ENCODE assay signal across 33 cellular contexts in the genomic region with DNA sequence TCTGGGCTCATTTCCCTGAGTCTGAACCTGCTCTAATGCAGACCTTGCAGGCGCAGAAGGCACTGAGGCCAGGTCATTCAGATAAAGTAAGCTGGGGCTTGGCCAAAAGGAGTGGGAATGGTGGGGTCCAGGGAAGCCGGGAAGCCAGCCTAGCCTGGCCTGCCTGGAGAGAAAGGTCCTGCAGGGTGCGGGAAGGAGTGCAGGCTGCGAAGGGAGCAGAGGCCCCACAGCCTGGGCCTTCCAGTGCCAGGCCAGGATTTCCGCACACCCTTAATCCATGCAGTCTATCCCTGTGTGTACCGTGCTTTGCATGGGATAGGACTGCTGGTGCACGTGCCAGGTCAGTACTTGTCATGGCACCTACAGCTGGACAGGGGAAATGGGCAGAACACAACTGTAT. TPM values are rescaled to one million over a fixed set of nuclear protein-coding genes. Genes with fewer than 3 reads are reported as not detected.
A peak's percentile ranks its signal among the peaks of the same experiment; 100 is the strongest.
DNase-seq lines count a peak whose midpoint lies in the region; ATAC-seq and TF ChIP-seq lines count a peak whose summit lies in the region.
"Had no signal": no experiment of that assay in that cellular context is flagged by ENCODE, and none has a peak within 500 bp of the region (broad histone marks: within the 10 kb centered on the region; RNA-seq: fewer than 3 reads in every experiment).

No MANE protein-coding gene starts in this region.

- no peak overlapping the region for H4K12ac ChIP-seq in trophoblast cell (ENCODE audit: low read depth, low read length)

- H2AK5ac ChIP-seq in mesenchymal stem cell (ENCODE audit: low read length, severe bottlenecking) (no peak overlapping the region), trophoblast cell (ENCODE audit: low read length) (no peak overlapping the region)

- H4K91ac ChIP-seq in mesenchymal stem cell (ENCODE audit: low read length) (no peak overlapping the region), trophoblast cell (ENCODE audit: low read depth, low read length) (no peak overlapping the region)

- no peaks in the 10 kb centered on the region for H3K36me3 Mint-ChIP-seq in activated T-cell treated with anti-CD3 and anti-CD28 coated beads, Interleukin-2, amount 50 U/mL, for 4 hours (ENCODE audit: insufficient read depth)
- H3K36me3 Mint-ChIP-seq: activated naive CD8-positive, alpha-beta T cell treated with anti-CD3 and anti-CD28 coated beads, Interleukin-2, amount 10 ng/mL, durations not matched to agents 7 days and 5 days had no signal

- H2BK15ac ChIP-seq in mesenchymal stem cell (ENCODE audit: low read depth, poor library complexity, severe bottlenecking) = no peak overlapping the region

- no peak overlapping the region for H3K4me2 ChIP-seq in mesenchymal stem cell (ENCODE audit: low read length, poor library complexity, severe bottlenecking)
- no peak overlapping the region for H3K4me2 ChIP-seq in trophoblast cell (ENCODE audit: low read length)
- H3K4me2 ChIP-seq: A549 had no signal

- H3K18ac ChIP-seq in mesenchymal stem cell (ENCODE audit: low read depth in 1 of 2, low read length in 2 of 2) (no peak overlapping the region), trophoblast cell (ENCODE audit: low read length) (no peak overlapping the region)

- H2AFZ ChIP-seq in mesenchymal stem cell (ENCODE audit: low read depth, low read length) (no peak overlapping the region), trophoblast cell (ENCODE audit: insufficient read depth, low read length, poor library complexity) (no peak overlapping the region)

- no peaks in the 10 kb centered on the region for H3K27me3 Mint-ChIP-seq in activated T-cell treated with anti-CD3 and anti-CD28 coated beads, Interleukin-2, amount 50 U/mL, for 4 hours (ENCODE audit: low read depth)
- H3K27me3 Mint-ChIP-seq: effector memory CD8-positive, alpha-beta T cell; naive thymus-derived CD4-positive, alpha-beta T cell had no signal

- no peaks in the 10 kb centered on the region for H3K27me3 ChIP-seq in cardiac muscle cell
- no peaks in the 10 kb centered on the region for H3K27me3 ChIP-seq in heart right ventricle
- no peaks in the 10 kb centered on the region for H3K27me3 ChIP-seq in mesenchymal stem cell (ENCODE audit: control insufficient read depth in 1 of 2, insufficient read depth in 1 of 2, low read length in 2 of 2)
- no peaks in the 10 kb centered on the region for H3K27me3 ChIP-seq in trophoblast cell (ENCODE audit: insufficient read depth, low read length)
- H3K27me3 ChIP-seq: suprapubic skin had no signal

- no peaks in the 10 kb centered on the region for H3K9me3 Mint-ChIP-seq in activated T-cell treated with anti-CD3 and anti-CD28 coated beads, Interleukin-2, amount 50 U/mL, for 4 hours
- H3K9me3 Mint-ChIP-seq: activated naive CD8-positive, alpha-beta T cell treated with anti-CD3 and anti-CD28 coated beads, Interleukin-2, amount 10 ng/mL, durations not matched to agents 7 days and 5 days; effector memory CD8-positive, alpha-beta T cell; naive thymus-derived CD4-positive, alpha-beta T cell had no signal

- H3K4me1 ChIP-seq in cardiac muscle cell (ENCODE audit: low read depth) = peaks cover 27% of the 10 kb centered on the region
- H3K4me1 ChIP-seq in heart right ventricle = peaks cover 10 to 58% (median 41%) of the 10 kb centered on the region in 9 donors
- peaks cover 13% of the 10 kb centered on the region for H3K4me1 ChIP-seq in mesenchymal stem cell (ENCODE audit: control insufficient read depth, insufficient read depth, low read depth, low read length)
- peaks cover 0 to 3% of the 10 kb centered on the region in 2 experiments for H3K4me1 ChIP-seq in trophoblast cell (ENCODE audit: control insufficient read depth in 1 of 2, insufficient read depth in 2 of 2, low read length in 2 of 2)

- H3K14ac ChIP-seq in mesenchymal stem cell (ENCODE audit: low read length in 2 of 2) = peak overlapping the region in 1 of 2 experiments; percentile 13
- H3K14ac ChIP-seq in trophoblast cell (ENCODE audit: low read length) = no peak overlapping the region

- H3K4ac ChIP-seq in mesenchymal stem cell (ENCODE audit: low read depth in 1 of 2, low read length in 2 of 2) = no peak overlapping the region
- H3K4ac ChIP-seq in trophoblast cell (ENCODE audit: low read depth, low read length) = no peak overlapping the region

- H3K36me3 ChIP-seq in cardiac muscle cell = no peaks in the 10 kb centered on the region
- H3K36me3 ChIP-seq in heart right ventricle = no peaks in the 10 kb centered on the region
- no peaks in the 10 kb centered on the region for H3K36me3 ChIP-seq in mesenchymal stem cell (ENCODE audit: control insufficient read depth in 1 of 2, insufficient read depth in 2 of 2, low read depth in 1 of 2, low read length in 2 of 2)
- no peaks in the 10 kb centered on the region for H3K36me3 ChIP-seq in trophoblast cell (ENCODE audit: control insufficient read depth in 1 of 2, insufficient read depth in 2 of 2, low read length in 2 of 2)
- H3K36me3 ChIP-seq: suprapubic skin had no signal

- H3K27ac ChIP-seq in cardiac muscle cell = peak overlapping the region; percentile 14
- H3K27ac ChIP-seq in heart right ventricle = no peak overlapping the region
- no peak overlapping the region for H3K27ac ChIP-seq in mesenchymal stem cell (ENCODE audit: low read length, poor library complexity, severe bottlenecking)
- no peak overlapping the region for H3K27ac ChIP-seq in trophoblast cell (ENCODE audit: low read depth, low read length)
- H3K27ac ChIP-seq: A549, coronary artery, suprapubic skin, VCaP had no signal

- H2BK12ac ChIP-seq in mesenchymal stem cell (ENCODE audit: low read length in 2 of 2) (no peak overlapping the region), trophoblast cell (ENCODE audit: low read length) (no peak overlapping the region)

- intact Hi-C loops in heart right ventricle (cut with DNase I) = no loop called here

- ATAC-seq in heart right ventricle = no peak
- no peak for ATAC-seq in activated T-cell treated with anti-CD3 and anti-CD28 coated beads, Interleukin-2, amount 50 U/mL, for 4 hours
- ATAC-seq: effector memory CD8-positive, alpha-beta T cell; naive thymus-derived CD4-positive, alpha-beta T cell had no signal

- H4K8ac ChIP-seq in mesenchymal stem cell (ENCODE audit: low read length) (peak overlapping the region; percentile 32), trophoblast cell (ENCODE audit: low read depth, low read length) (no peak overlapping the region)

- H3K79me1 ChIP-seq in mesenchymal stem cell (replicated peaks; ENCODE audit: low read length, poor library complexity, severe bottlenecking) = no peaks in the 10 kb centered on the region
- no peaks in the 10 kb centered on the region for H3K79me1 ChIP-seq in trophoblast cell (ENCODE audit: low read length)

- no peak for DNase-seq in cardiac muscle cell (ENCODE audit: low read depth in 1 of 2, low spot score in 1 of 2)
- DNase-seq in heart right ventricle = no peak
- DNase-seq in cerebellar cortex (ENCODE audit: low spot score) = peak; percentile 20
- no peak for DNase-seq in mesenchymal stem cell
- no peak for DNase-seq in activated T-cell treated with anti-CD3 and anti-CD28 coated beads, Interleukin-2, amount 50 U/mL, for 48 hours
- DNase-seq in NCI-H1092 treated with DMSO at 0.1 percent for 48 hours (lab: John Stamatoyannopoulos, UW) = no peak
- DNase-seq in trophoblast cell = no peak
- no peak for DNase-seq in activated T-cell treated with anti-CD3 and anti-CD28 coated beads, Interleukin-2, amount 50 U/mL, for 4 hours
- DNase-seq: activated CD4-positive, alpha-beta T cell treated with anti-CD3 and anti-CD28 coated beads for 48 hours; activated CD8-positive, alpha-beta memory T cell treated with anti-CD3 and anti-CD28 coated beads for 24 hours; activated effector memory CD4-positive, alpha-beta T cell treated with anti-CD3 and anti-CD28 coated beads, Interleukin-2, amount 50 U/mL, for 16 hours; activated naive CD8-positive, alpha-beta T cell treated with anti-CD3 and anti-CD28 coated beads, Interleukin-2, amount 10 ng/mL, durations not matched to agents 7 days and 5 days; activated T-cell treated with anti-CD3 and anti-CD28 coated beads for 4 hours; aorta; Calu3; effector memory CD8-positive, alpha-beta T cell; Kasumi-1; naive thymus-derived CD4-positive, alpha-beta T cell; NCI-H1436; NCI-H226; stimulated activated naive CD4-positive, alpha-beta T cell treated with Interleukin-2 at 50 U/mL for 16 hours; T1000 had no signal

- H3K4me3 ChIP-seq in cardiac muscle cell = no peak overlapping the region
- no peak overlapping the region for H3K4me3 ChIP-seq in heart right ventricle
- H3K4me3 ChIP-seq in mesenchymal stem cell (ENCODE audit: insufficient read depth in 1 of 2, low read depth in 1 of 2, low read length in 2 of 2) = no peak overlapping the region
- no peak overlapping the region for H3K4me3 ChIP-seq in trophoblast cell (ENCODE audit: low read depth, low read length)
- H3K4me3 ChIP-seq: A549, coronary artery, suprapubic skin had no signal

- no peak overlapping the region for H3K4me3 Mint-ChIP-seq in activated T-cell treated with anti-CD3 and anti-CD28 coated beads, Interleukin-2, amount 50 U/mL, for 4 hours
- H3K4me3 Mint-ChIP-seq: activated naive CD8-positive, alpha-beta T cell treated with anti-CD3 and anti-CD28 coated beads, Interleukin-2, amount 10 ng/mL, durations not matched to agents 7 days and 5 days; effector memory CD8-positive, alpha-beta T cell had no signal

- H2BK120ac ChIP-seq in mesenchymal stem cell (ENCODE audit: low read depth, low read length) (no peak overlapping the region), trophoblast cell (ENCODE audit: insufficient read depth, low read length, poor library complexity) (no peak overlapping the region)

- no peak overlapping the region for H3K9ac ChIP-seq in mesenchymal stem cell (ENCODE audit: low read length)
- H3K9ac ChIP-seq in trophoblast cell (ENCODE audit: low read length) = no peak overlapping the region

- H2BK5ac ChIP-seq in mesenchymal stem cell (ENCODE audit: low read depth, low read length, poor library complexity, severe bottlenecking) = no peak overlapping the region
- no peak overlapping the region for H2BK5ac ChIP-seq in trophoblast cell (ENCODE audit: low read depth, low read length, poor library complexity)

- H3K4me1 Mint-ChIP-seq in activated T-cell treated with anti-CD3 and anti-CD28 coated beads, Interleukin-2, amount 50 U/mL, for 4 hours (ENCODE audit: low read depth) = peaks cover 19% of the 10 kb centered on the region

- WGBS in heart right ventricle, 2 donors = 79 to 86% methylated on average over 7 of the region's 7 CpGs
- WGBS in mesenchymal stem cell = 69% methylated on average over 7 of the region's 7 CpGs
- no CpG with 5 or more reads among the region's 7 CpGs for WGBS in trophoblast cell (ENCODE audit: extremely low coverage, insufficient coverage, insufficient read length)

- H3K9me3 ChIP-seq in cardiac muscle cell (ENCODE audit: low read depth) (no peaks in the 10 kb centered on the region), heart right ventricle (no peaks in the 10 kb centered on the region), mesenchymal stem cell (ENCODE audit: control insufficient read depth, low read length) (no peaks in the 10 kb centered on the region), trophoblast cell (ENCODE audit: insufficient read depth, low read depth, low read length) (peaks cover 3% of the 10 kb centered on the region)
- H3K9me3 ChIP-seq: A549, suprapubic skin had no signal

- no peaks in the 10 kb centered on the region for H3K79me2 ChIP-seq in trophoblast cell (ENCODE audit: control insufficient read depth, insufficient read depth, low read length, poor library complexity)

- H3K23ac ChIP-seq in mesenchymal stem cell (ENCODE audit: low read length in 2 of 2) = no peak overlapping the region
- H3K23ac ChIP-seq in trophoblast cell (ENCODE audit: low read length) = no peak overlapping the region

- no peak for TF ChIP-seq CTCF in cardiac muscle cell (IDR thresholded peaks at IDR 0.05; ENCODE audit: low read depth, low read length)
- no peak for TF ChIP-seq CTCF in heart right ventricle (IDR thresholded peaks at IDR 0.05)

RNA-seq across cellular contexts. Expression of gene STING1, which starts 3.6 kb away (rescaled TPM):
- total RNA-seq in cardiac muscle cell = 58.1 and 79.2 TPM in 2 replicates
- 59.9 and 69.0 TPM in 2 replicates for polyA plus RNA-seq in cardiac muscle cell
- total RNA-seq in heart right ventricle = 100 to 1,000 TPM in 1 of 10 donors, 10 to 100 TPM in 9; 27.2 to 116 (median 55.7) TPM
- polyA plus RNA-seq in heart right ventricle = 10 to 100 TPM; 19.7 to 39.6 TPM
- 63.5 TPM for polyA plus RNA-seq in mesenchymal stem cell (2013, experiment 1 of 2)
- polyA plus RNA-seq in mesenchymal stem cell (2013, experiment 2 of 2) = 59.7 TPM
- 0.07 and 0.08 TPM in 2 replicates for polyA plus RNA-seq in trophoblast cell (2013)
- 100 to 1,000 TPM; 139 to 261 (median 172) TPM for total RNA-seq in activated T-cell treated with anti-CD3 and anti-CD28 coated beads, Interleukin-2, amount 50 U/mL, for 4 hours

RNA-seq across cellular contexts. Expression of gene SMIM33, which starts 15.4 kb away (rescaled TPM):
- total RNA-seq in cardiac muscle cell = not detected in 2 replicates
- polyA plus RNA-seq in cardiac muscle cell = 0.10 TPM in 1 of 2 replicates, not detected in the other
- total RNA-seq in heart right ventricle = not detected
- polyA plus RNA-seq in heart right ventricle = not detected
- not detected for polyA plus RNA-seq in mesenchymal stem cell (2013, experiment 1 of 2)
- not detected for polyA plus RNA-seq in mesenchymal stem cell (2013, experiment 2 of 2)
- polyA plus RNA-seq in trophoblast cell (2013) = not detected in 2 replicates
- under 1 TPM in 2 of 3 donors, not detected in 1; 0.21 to 0.30 TPM for total RNA-seq in activated T-cell treated with anti-CD3 and anti-CD28 coated beads, Interleukin-2, amount 50 U/mL, for 4 hours
- total RNA-seq: aorta, Calu3, Daoy, kidney epithelial cell, osteoblast, renal cortical epithelial cell, skeletal muscle tissue, suprapubic skin, ureter had no signal
- polyA plus RNA-seq: A549, aorta, liver had no signal

RNA-seq across cellular contexts. Expression of gene ECSCR, which starts 23.7 kb away (rescaled TPM):
- total RNA-seq in cardiac muscle cell (not detected in 2 replicates), heart right ventricle (10 to 100 TPM; 11.0 to 43.2 (median 17.9) TPM)
- polyA plus RNA-seq in cardiac muscle cell (0.97 and 1.5 TPM in 2 replicates), heart right ventricle (10 to 100 TPM; 24.4 to 64.2 TPM)
- 0.30 TPM for polyA plus RNA-seq in mesenchymal stem cell (2013, experiment 1 of 2)
- 0.49 TPM for polyA plus RNA-seq in mesenchymal stem cell (2013, experiment 2 of 2)
- polyA plus RNA-seq in trophoblast cell (2013) = not detected in 2 replicates
- 1 to 10 TPM; 2.6 to 4.0 (median 2.9) TPM for total RNA-seq in activated T-cell treated with anti-CD3 and anti-CD28 coated beads, Interleukin-2, amount 50 U/mL, for 4 hours
- total RNA-seq: activated naive CD8-positive, alpha-beta T cell treated with anti-CD3 and anti-CD28 coated beads, Interleukin-2, amount 10 ng/mL, durations not matched to agents 7 days and 5 days; Calu3; kidney epithelial cell had no signal
- polyA plus RNA-seq: A549 had no signal

RNA-seq across cellular contexts. Expression of gene DNAJC18, which starts 46.9 kb away (rescaled TPM):
- total RNA-seq in cardiac muscle cell (10.0 and 10.1 TPM in 2 replicates), heart right ventricle (10 to 100 TPM in 9 of 10 donors, 1 to 10 TPM in 1; 9.5 to 21.1 (median 14.1) TPM)
- polyA plus RNA-seq in cardiac muscle cell (17.4 and 37.2 TPM in 2 replicates), heart right ventricle (10 to 100 TPM in 1 of 2 donors, 1 to 10 TPM in 1; 3.4 to 12.7 TPM)
- 14.4 TPM for polyA plus RNA-seq in mesenchymal stem cell (2013, experiment 1 of 2)
- 17.7 TPM for polyA plus RNA-seq in mesenchymal stem cell (2013, experiment 2 of 2)
- polyA plus RNA-seq in trophoblast cell (2013) = 8.8 and 10.8 TPM in 2 replicates
- total RNA-seq in activated T-cell treated with anti-CD3 and anti-CD28 coated beads, Interleukin-2, amount 50 U/mL, for 4 hours = 10 to 100 TPM; 22.7 to 32.8 (median 26.2) TPM
